In genomic region chr3:49647741-49648140, GRCh38 we compare ENCODE assay signal across 2 cellular contexts.
TF ChIP-seq lines count a peak whose summit lies in the region.

No MANE protein-coding gene starts in this region.

TF ChIP-seq in HCT116, 20 proteins besides CTCF, POLR2A, EP300 and RAD21 (continued from another document):
- no peak for TF ChIP-seq SIN3A (IDR thresholded peaks at IDR 0.05; ENCODE audit: low read depth)
- TF ChIP-seq POLR2AphosphoS5 (IDR thresholded peaks at IDR 0.05; ENCODE audit: low read depth, low read length), result no peak
- TF ChIP-seq ZFX (IDR thresholded peaks at IDR 0.05), result no peak
- TF ChIP-seq EGR1 (IDR thresholded peaks at IDR 0.05; ENCODE audit: low read depth), result no peak
- no peak for TF ChIP-seq SRF (IDR thresholded peaks at IDR 0.05; ENCODE audit: low read depth)

TF ChIP-seq in SK-N-SH treated with all-trans-retinoic acid at 6 μM for 48 hours, 23 proteins besides CTCF, POLR2A, EP300 and RAD21 (continued from another document):
- TF ChIP-seq PATZ1 (CRISPR knock-in tag; IDR thresholded peaks at IDR 0.05; ENCODE audit: borderline replicate concordance) (no peak), ZNF8 (CRISPR knock-in tag; IDR thresholded peaks at IDR 0.05) (no peak), POU6F1 (CRISPR knock-in tag; IDR thresholded peaks at IDR 0.05; ENCODE audit: borderline replicate concordance, low read depth) (no peak), CSDC2 (CRISPR knock-in tag; IDR thresholded peaks at IDR 0.05) (no peak), ZFP30 (CRISPR knock-in tag; IDR thresholded peaks at IDR 0.05) (no peak), ZNF565 (CRISPR knock-in tag; conservative IDR thresholded peaks at IDR 0.05; ENCODE audit: low read depth) (no peak), GLIS3 (CRISPR knock-in tag; IDR thresholded peaks at IDR 0.05) (no peak), BACH2 (CRISPR knock-in tag; IDR thresholded peaks at IDR 0.05; ENCODE audit: borderline replicate concordance) (no peak), TOX (CRISPR knock-in tag; IDR thresholded peaks at IDR 0.05; ENCODE audit: borderline replicate concordance) (no peak), RARB (CRISPR knock-in tag; IDR thresholded peaks at IDR 0.05) (no peak), ARNTL (CRISPR knock-in tag; IDR thresholded peaks at IDR 0.05; ENCODE audit: borderline replicate concordance, low read depth) (no peak), CREB5 (CRISPR knock-in tag; IDR thresholded peaks at IDR 0.05; ENCODE audit: low read depth) (no peak), CSRNP3 (CRISPR knock-in tag; IDR thresholded peaks at IDR 0.05) (no peak)
